In genomic region chr7:156979007-156979606, GRCh38 we compare ENCODE assay signal across 34 cellular contexts. TPM values are rescaled to one million over a fixed set of nuclear protein-coding genes. Genes with fewer than 3 reads are reported as not detected.
"Had no signal": no experiment of that assay in that cellular context is flagged by ENCODE, and none has a peak within 500 bp of the region (broad histone marks: within the 10 kb centered on the region; RNA-seq: fewer than 3 reads in every experiment).

No MANE protein-coding gene starts in this region.

- H3K9me3 ChIP-seq: neutrophil, pancreas, testis, transverse colon, upper lobe of right lung had no signal

- H3K27me3 ChIP-seq: neutrophil, pancreas, spleen, suprapubic skin, testis, tibial artery, transverse colon, upper lobe of right lung, uterus had no signal

- H3K27ac ChIP-seq: neutrophil, pancreas, psoas muscle, skin epidermis, spleen, suprapubic skin, testis, tibial artery, transverse colon, upper lobe of right lung, uterus had no signal

- H3K4me3 ChIP-seq: pancreas, psoas muscle, skin epidermis, smooth muscle cell, spleen, suprapubic skin, testis, tibial artery, transverse colon, upper lobe of right lung, uterus had no signal

- H3K9me3 Mint-ChIP-seq: natural killer cell treated with Interleukin-12 subunit alpha and Interleukin-12 subunit beta and Interleukin-15 and Interleukin-18, amount 100 ng/mL, for 72 hours had no signal

- H3K4me3 Mint-ChIP-seq: naive thymus-derived CD8-positive, alpha-beta T cell; natural killer cell treated with Interleukin-12 subunit alpha and Interleukin-12 subunit beta and Interleukin-15 and Interleukin-18, amount 100 ng/mL, for 72 hours; nephron progenitor cell; neural crest cell; stimulated activated memory B cell treated with anti-CD40 and anti-IgM and Interleukin-4, amounts not matched to agents 10 μg/mL and 1 μg/mL and 100 μg/mL, for 72 hours; stimulated activated naive CD8-positive, alpha-beta T cell treated with anti-CD3 and anti-CD28 coated beads, Interleukin-15, amount 100 ng/mL, for 72 hours; type B pancreatic cell had no signal

- H3K27ac Mint-ChIP-seq: naive thymus-derived CD8-positive, alpha-beta T cell; natural killer cell treated with Interleukin-12 subunit alpha and Interleukin-12 subunit beta and Interleukin-15 and Interleukin-18, amount 100 ng/mL, for 72 hours; nephron progenitor cell; stimulated activated memory B cell treated with anti-CD40 and anti-IgM and Interleukin-4, amounts not matched to agents 10 μg/mL and 1 μg/mL and 100 μg/mL, for 72 hours; stimulated activated naive CD8-positive, alpha-beta T cell treated with anti-CD3 and anti-CD28 coated beads, Interleukin-15, amount 100 ng/mL, for 72 hours; type B pancreatic cell had no signal

- H3K36me3 ChIP-seq: pancreas, transverse colon, upper lobe of right lung, uterus had no signal

- H3K4me2 ChIP-seq: smooth muscle cell had no signal

- H3K4me1 ChIP-seq: pancreas, psoas muscle, spleen, testis, tibial artery, upper lobe of right lung, uterus had no signal

- H3K36me3 Mint-ChIP-seq: natural killer cell treated with Interleukin-12 subunit alpha and Interleukin-12 subunit beta and Interleukin-15 and Interleukin-18, amount 100 ng/mL, for 72 hours had no signal

- DNase-seq: naive thymus-derived CD8-positive, alpha-beta T cell; nephron progenitor cell; nucleus accumbens; pancreas; psoas muscle; right cardiac atrium; spleen; stimulated activated CD4-positive, alpha-beta T cell treated with anti-CD3 and anti-CD28 coated beads, Interleukin-12 subunit alpha, Interleukin-12 subunit beta, amount 100 ng/mL, for 4 hours; stimulated activated CD4-positive, alpha-beta T cell treated with anti-CD3 and anti-CD28 coated beads, Interleukin-1b, Interleukin-23, amount 100 ng/mL, for 48 hours; stimulated activated CD4-positive, alpha-beta T cell treated with anti-CD3 and anti-CD28 coated beads, Interleukin-4, amount 100 ng/mL, for 1 hour; stimulated activated CD4-positive, alpha-beta T cell treated with anti-CD3 and anti-CD28 coated beads, Interleukin-4, amount 100 ng/mL, for 4 hours; stimulated activated CD8-positive, alpha-beta memory T cell treated with anti-CD3 and anti-CD28 coated beads, Interleukin-4, amount 100 ng/mL, for 48 hours; stimulated activated naive CD4-positive, alpha-beta T cell; stimulated activated naive CD8-positive, alpha-beta T cell treated with anti-CD3 and anti-CD28 coated beads, Interleukin-15, amount 100 ng/mL, for 72 hours; stimulated activated naive CD8-positive, alpha-beta T cell treated with anti-CD3 and anti-CD28 coated beads, Interleukin-15, Interleukin-2, amounts not matched to agents 100 U/mL and 50 U/mL, for 24 hours; substantia nigra; testis; tibial artery; transverse colon; upper lobe of right lung; uterus had no signal

- H3K4me1 Mint-ChIP-seq: nephron progenitor cell; neural crest cell; stimulated activated memory B cell treated with anti-CD40 and anti-IgM and Interleukin-4, amounts not matched to agents 10 μg/mL and 1 μg/mL and 100 μg/mL, for 72 hours; stimulated activated naive CD8-positive, alpha-beta T cell treated with anti-CD3 and anti-CD28 coated beads, Interleukin-15, amount 100 ng/mL, for 72 hours had no signal

- H3K27me3 Mint-ChIP-seq: naive thymus-derived CD8-positive, alpha-beta T cell; natural killer cell treated with Interleukin-12 subunit alpha and Interleukin-12 subunit beta and Interleukin-15 and Interleukin-18, amount 100 ng/mL, for 72 hours; stimulated activated memory B cell treated with anti-CD40 and anti-IgM and Interleukin-4, amounts not matched to agents 10 μg/mL and 1 μg/mL and 100 μg/mL, for 72 hours; stimulated activated naive CD8-positive, alpha-beta T cell treated with anti-CD3 and anti-CD28 coated beads, Interleukin-15, amount 100 ng/mL, for 72 hours; type B pancreatic cell had no signal

RNA-seq across cellular contexts. Expression of gene MNX1, which starts 31.4 kb away (rescaled TPM):
- total RNA-seq: naive thymus-derived CD8-positive, alpha-beta T cell; natural killer cell treated with Interleukin-12 subunit alpha and Interleukin-12 subunit beta and Interleukin-15 and Interleukin-18, amount 100 ng/mL, for 72 hours; omental fat pad; osteocyte; posterior vena cava; psoas muscle; right cardiac atrium; sciatic nerve; smooth muscle cell; urinary bladder had no signal
- polyA plus RNA-seq: naive thymus-derived CD8-positive, alpha-beta T cell; psoas muscle; right cardiac atrium; smooth muscle cell; spleen; urinary bladder had no signal
